Comparison of ENCODE assay signal across 1 cellular context in genomic region chr14:75247286-75247922, GRCh38.
TF ChIP-seq lines count a peak whose summit lies in the region.

No MANE protein-coding gene starts in this region.

TF ChIP-seq in GM12878, 131 proteins besides CTCF, POLR2A, EP300 and RAD21 (continued from another document):
- TF ChIP-seq CEBPZ (IDR thresholded peaks at IDR 0.05; ENCODE audit: low read depth, low read length) = no peak
